8 cellular contexts compared by ENCODE assay signal in the genomic region with DNA sequence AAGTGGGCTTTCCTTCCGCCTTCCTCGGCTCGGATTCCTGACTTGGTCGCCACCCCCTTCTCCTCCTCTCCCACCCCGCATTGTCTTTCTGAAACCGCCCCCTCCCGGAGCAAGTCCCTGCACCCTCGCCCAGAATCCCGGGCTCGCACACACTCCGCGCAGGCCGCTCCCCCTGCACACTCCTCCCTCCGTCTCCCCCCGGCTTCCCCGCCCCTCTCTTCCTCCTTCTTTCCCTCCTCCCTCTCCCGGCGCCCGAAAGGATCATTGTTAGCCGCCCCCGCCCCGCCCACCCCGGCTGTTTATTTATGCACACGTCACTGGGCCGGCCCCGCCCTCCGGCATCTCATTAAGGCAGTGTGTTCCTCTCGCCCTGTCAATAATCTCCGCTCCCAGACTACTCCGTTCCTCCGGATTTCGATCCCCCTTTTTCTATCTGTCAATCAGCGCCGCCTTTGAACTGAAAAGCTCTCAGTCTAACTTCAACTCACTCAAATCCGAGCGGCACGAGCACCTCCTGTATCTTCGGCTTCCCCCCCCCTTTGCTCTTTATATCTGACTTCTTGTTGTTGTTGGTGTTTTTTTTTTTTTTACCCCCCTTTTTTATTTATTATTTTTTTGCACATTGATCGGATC.
DNase-seq lines count a peak whose midpoint lies in the region; ATAC-seq and TF ChIP-seq lines count a peak whose summit lies in the region.

A gene (plus strand): TSS at position 373 of the 633 bp plus-strand sequence. CDS start 510 bp downstream, outside the sequence.

- H3K9me3 Mint-ChIP-seq in dendritic cell treated with granulocyte-macrophage colony-stimulating factor and Interleukin-4, amounts not matched to agents 40 ng/mL and 50 ng/mL, for 4 days: no peaks in the 10 kb centered on the region

- H4K20me1 ChIP-seq in DOHH2 (ENCODE audit: control insufficient read depth, insufficient read depth, low read depth, low read length): no peaks in the 10 kb centered on the region

- H3K9me2 ChIP-seq in DOHH2 (replicated peaks; ENCODE audit: control insufficient read depth, low read length): no peaks in the 10 kb centered on the region

- TF ChIP-seq CTCF in DOHH2 (IDR thresholded peaks at IDR 0.05; ENCODE audit: low read depth, low read length, poor library complexity, severe bottlenecking): no peak

- H3F3A ChIP-seq in DOHH2 (ENCODE audit: control insufficient read depth, insufficient read depth): peaks cover 20% of the 10 kb centered on the region

- no peaks in the 10 kb centered on the region for H3K9me3 ChIP-seq in DOHH2 (ENCODE audit: control insufficient read depth, insufficient read depth, low read length)

- H3K27me3 Mint-ChIP-seq in dendritic cell treated with granulocyte-macrophage colony-stimulating factor and Interleukin-4, amounts not matched to agents 40 ng/mL and 50 ng/mL, for 4 days: peaks cover 57% of the 10 kb centered on the region

- intact Hi-C loops in dendritic cell treated with granulocyte-macrophage colony-stimulating factor and Interleukin-4, amounts not matched to agents 40 ng/mL and 50 ng/mL, for 4 days (cut with micrococcal nuclease): loop anchor here (5.0 to 10.0 kb wide), 2 partner anchors 98 to 145 kb away; no protein-coding TSS in a partner anchor

- peak within 1 kb of the TSS; percentile 85 for H3K4me2 ChIP-seq in DOHH2 (ENCODE audit: low read length)

- H3K79me2 ChIP-seq in DOHH2 (ENCODE audit: control insufficient read depth, low read length): peaks cover 31% of the 10 kb centered on the region

- H3K27ac ChIP-seq in DOHH2 (ENCODE audit: low read depth, low read length): peak within 1 kb of the TSS; percentile 37

- peaks cover 15% of the 10 kb centered on the region; the same call in 1 of the 2 replicates for H3K27me3 ChIP-seq in DOHH2 (ENCODE audit: control insufficient read depth, low read length)

- ATAC-seq in HG03354 (IDR thresholded peaks at IDR 0.05; ENCODE audit: poor library complexity, severe bottlenecking, unreplicated experiment) (peak; percentile 54), GM18868 (IDR thresholded peaks at IDR 0.05; ENCODE audit: unreplicated experiment) (no peak)

- DNase-seq in NCI-H524 treated with DMSO at 0.1 percent for 48 hours (lab: John Stamatoyannopoulos, UW) (peak; percentile 69), kidney glomerular epithelial cell (lab: John Stamatoyannopoulos, UW) (peak; percentile 98)
- DNase-seq in activated CD4-positive, alpha-beta T cell treated with anti-CD3 and anti-CD28 coated beads, Interleukin-2, amount 50 U/mL, for 1 hour: peak; percentile 57
- DNase-seq in stimulated activated CD4-positive, alpha-beta T cell treated with anti-CD3 and anti-CD28 coated beads, Interleukin-12 subunit alpha, Interleukin-12 subunit beta, amount 100 ng/mL, for 4 hours: peak; percentile 44

- H3K36me3 ChIP-seq in DOHH2 (ENCODE audit: control insufficient read depth, low read length): no peaks in the 10 kb centered on the region

- H3K27ac Mint-ChIP-seq in dendritic cell treated with granulocyte-macrophage colony-stimulating factor and Interleukin-4, amounts not matched to agents 40 ng/mL and 50 ng/mL, for 4 days: peak within 1 kb of the TSS; percentile 92

- peak within 1 kb of the TSS; percentile 90 for H3K4me3 ChIP-seq in DOHH2 (ENCODE audit: low read length)

- H3K4me1 Mint-ChIP-seq in dendritic cell treated with granulocyte-macrophage colony-stimulating factor and Interleukin-4, amounts not matched to agents 40 ng/mL and 50 ng/mL, for 4 days (ENCODE audit: low read depth): peaks cover 61% of the 10 kb centered on the region

- H3K36me3 Mint-ChIP-seq in dendritic cell treated with granulocyte-macrophage colony-stimulating factor and Interleukin-4, amounts not matched to agents 40 ng/mL and 50 ng/mL, for 4 days (ENCODE audit: low read depth): peaks cover 20% of the 10 kb centered on the region

- H3K4me3 Mint-ChIP-seq in dendritic cell treated with granulocyte-macrophage colony-stimulating factor and Interleukin-4, amounts not matched to agents 40 ng/mL and 50 ng/mL, for 4 days: peak within 1 kb of the TSS; percentile 87

- peaks cover 21% of the 10 kb centered on the region for H3K4me1 ChIP-seq in DOHH2 (ENCODE audit: control insufficient read depth, low read length)

Comparison
In these comparisons a context has a peak if more than half of its experiments do, and no peak if none do; other contexts are left out.
1. DNase-seq: peak in every context shown above with its lines; median percentile 98 in kidney glomerular epithelial cell; 69 in NCI-H524 treated with DMSO at 0.1 percent for 48 hours; 57 in activated CD4-positive, alpha-beta T cell treated with anti-CD3 and anti-CD28 coated beads, Interleukin-2, amount 50 U/mL, for 1 hour; 44 in stimulated activated CD4-positive, alpha-beta T cell treated with anti-CD3 and anti-CD28 coated beads, Interleukin-12 subunit alpha, Interleukin-12 subunit beta, amount 100 ng/mL, for 4 hours.